ENCODE assay signal across 21 cellular contexts in genomic region chr20:42442728-42443127, GRCh38.
"Had no signal": no experiment of that assay in that cellular context is flagged by ENCODE, and none has a peak within 500 bp of the region (broad histone marks: within the 10 kb centered on the region; RNA-seq: fewer than 3 reads in every experiment).

No MANE protein-coding gene starts in this region.

- H3K27me3 ChIP-seq: hepatocyte, suprapubic skin, tibial nerve had no signal

- H3K36me3 ChIP-seq: suprapubic skin, tibial nerve had no signal

- DNase-seq: activated CD4-positive, alpha-beta memory T cell treated with anti-CD3 and anti-CD28 coated beads for 36 hours; activated CD4-positive, alpha-beta T cell treated with anti-CD3 and anti-CD28 coated beads for 48 hours; activated CD4-positive, CD25-positive, alpha-beta regulatory T cell; activated effector memory CD4-positive, alpha-beta T cell treated with Interleukin-2 at 50 U/mL for 16 hours; activated naive CD4-positive, alpha-beta T cell treated with anti-CD3 and anti-CD28 coated beads for 36 hours; activated naive CD8-positive, alpha-beta T cell treated with anti-CD3 and anti-CD28 coated beads, Interleukin-2, amount 10 ng/mL, durations not matched to agents 7 days and 5 days; activated T-cell treated with anti-CD3 and anti-CD28 coated beads, Interleukin-2, amount 50 U/mL, for 48 hours; amniotic stem cell; cortex of kidney; endodermal cell; immature natural killer cell; midbrain; natural killer cell; stimulated activated CD4-positive, alpha-beta T cell treated with anti-CD3 and anti-CD28 coated beads, Interleukin-12 subunit alpha, Interleukin-12 subunit beta, amount 100 ng/mL, for 4 hours; stimulated activated CD4-positive, alpha-beta T cell treated with anti-CD3 and anti-CD28 coated beads, Interleukin-4, amount 100 ng/mL, for 4 hours; stimulated activated naive CD8-positive, alpha-beta T cell treated with anti-CD3 and anti-CD28 coated beads, Interleukin-15, Interleukin-2, amounts not matched to agents 100 U/mL and 50 U/mL, for 24 hours; T1000 had no signal

- H3K4me3 Mint-ChIP-seq: activated CD4-positive, alpha-beta memory T cell treated with anti-CD3 and anti-CD28 coated beads for 36 hours; activated naive CD4-positive, alpha-beta T cell treated with anti-CD3 and anti-CD28 coated beads for 36 hours; activated naive CD8-positive, alpha-beta T cell treated with anti-CD3 and anti-CD28 coated beads, Interleukin-2, amount 10 ng/mL, durations not matched to agents 7 days and 5 days; endodermal cell; immature natural killer cell; natural killer cell; T-helper 1 cell treated with Interleukin-12 subunit alpha and Interleukin-12 subunit beta and Interleukin-4 antibody, amounts not matched to agents 30 μg/mL and 1 μg/mL, for 36 hours had no signal

- H3K9me3 ChIP-seq: suprapubic skin, tibial nerve had no signal

- ATAC-seq: natural killer cell; stimulated activated naive CD8-positive, alpha-beta T cell treated with anti-CD3 and anti-CD28 coated beads, Interleukin-15, Interleukin-2, amounts not matched to agents 100 U/mL and 50 U/mL, for 24 hours had no signal

- H3K36me3 Mint-ChIP-seq: activated CD4-positive, alpha-beta memory T cell treated with anti-CD3 and anti-CD28 coated beads for 36 hours; activated naive CD8-positive, alpha-beta T cell treated with anti-CD3 and anti-CD28 coated beads, Interleukin-2, amount 10 ng/mL, durations not matched to agents 7 days and 5 days; immature natural killer cell; natural killer cell had no signal

- H3K4me1 Mint-ChIP-seq: activated naive CD8-positive, alpha-beta T cell treated with anti-CD3 and anti-CD28 coated beads, Interleukin-2, amount 10 ng/mL, durations not matched to agents 7 days and 5 days; endodermal cell; immature natural killer cell; natural killer cell had no signal

- H3K27me3 Mint-ChIP-seq: activated CD4-positive, alpha-beta memory T cell treated with anti-CD3 and anti-CD28 coated beads for 36 hours; activated naive CD8-positive, alpha-beta T cell treated with anti-CD3 and anti-CD28 coated beads, Interleukin-2, amount 10 ng/mL, durations not matched to agents 7 days and 5 days had no signal

- H3K27ac Mint-ChIP-seq: activated CD4-positive, alpha-beta memory T cell treated with anti-CD3 and anti-CD28 coated beads for 36 hours; activated naive CD4-positive, alpha-beta T cell treated with anti-CD3 and anti-CD28 coated beads for 36 hours; activated naive CD8-positive, alpha-beta T cell treated with anti-CD3 and anti-CD28 coated beads, Interleukin-2, amount 10 ng/mL, durations not matched to agents 7 days and 5 days; endodermal cell; immature natural killer cell; natural killer cell; T-helper 1 cell treated with Interleukin-12 subunit alpha and Interleukin-12 subunit beta and Interleukin-4 antibody, amounts not matched to agents 30 μg/mL and 1 μg/mL, for 36 hours had no signal

- H3K27ac ChIP-seq: hepatocyte, suprapubic skin had no signal

- H3K4me3 ChIP-seq: hepatocyte, suprapubic skin, tibial nerve had no signal

- H3K9me3 Mint-ChIP-seq: activated CD4-positive, alpha-beta memory T cell treated with anti-CD3 and anti-CD28 coated beads for 36 hours; activated naive CD4-positive, alpha-beta T cell treated with anti-CD3 and anti-CD28 coated beads for 36 hours; endodermal cell; T-helper 1 cell treated with Interleukin-12 subunit alpha and Interleukin-12 subunit beta and Interleukin-4 antibody, amounts not matched to agents 30 μg/mL and 1 μg/mL, for 36 hours had no signal
